In the genomic region with DNA sequence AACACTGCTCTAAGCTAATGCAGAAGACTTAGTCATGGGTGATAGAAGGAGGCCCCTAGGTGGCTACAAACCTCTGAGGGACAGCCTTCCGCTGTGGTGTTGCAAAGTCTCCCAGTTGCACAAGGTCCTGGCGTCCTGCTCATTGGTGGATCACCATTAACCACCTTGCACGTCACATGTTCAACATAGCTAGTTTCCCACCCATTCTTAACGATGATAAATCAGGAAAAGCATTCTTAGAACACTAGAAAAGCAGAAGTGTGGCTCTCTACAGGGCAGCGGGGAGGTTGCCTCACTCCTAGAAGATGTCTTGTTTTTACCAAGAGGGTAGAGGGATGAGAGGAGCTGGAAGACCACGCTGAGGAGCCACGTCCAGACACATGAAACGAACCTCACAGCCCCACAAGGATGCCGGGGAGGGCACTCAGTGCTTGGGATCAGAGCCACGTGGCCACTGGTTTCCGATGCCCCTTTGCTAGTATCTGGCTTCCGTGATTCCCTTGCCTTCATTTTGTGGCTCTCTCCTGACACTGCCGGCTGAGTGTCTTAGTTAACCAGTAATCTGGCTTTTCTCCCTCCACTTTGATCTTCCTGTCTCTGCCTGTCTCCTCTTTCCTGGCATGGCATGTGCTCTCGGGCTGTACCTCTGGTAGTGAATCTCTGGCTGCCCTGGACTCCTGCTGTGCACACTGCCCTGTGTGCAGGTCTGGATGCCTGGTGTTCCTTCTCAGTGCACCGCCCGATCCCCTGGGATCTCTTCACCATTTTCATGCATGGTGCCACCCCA, we compare ENCODE assay signal across 9 cellular contexts.
A peak's percentile ranks its signal among the peaks of the same experiment; 100 is the strongest.
DNase-seq lines count a peak whose midpoint lies in the region; ATAC-seq and TF ChIP-seq lines count a peak whose summit lies in the region.
"Had no signal": no experiment of that assay in that cellular context is flagged by ENCODE, and none has a peak within 500 bp of the region (broad histone marks: within the 10 kb centered on the region; RNA-seq: fewer than 3 reads in every experiment).

No MANE protein-coding gene starts in this region.

- 66 to 83% methylated on average over 16 of the region's 16 CpGs for whole genome bisulfite sequencing in lung, 2 donors
- 93% methylated on average over 16 of the region's 16 CpGs for WGBS in mesenchymal stem cell
- WGBS in SK-N-SH (ENCODE audit: low lambda C conversion rate), result 87% methylated on average over 16 of the region's 16 CpGs
- 60 to 82% methylated on average over 1 to 16 of the region's 16 CpGs for WGBS in transverse colon (ENCODE audit: low coverage in 1 of 2), 2 donors
- 91 to 94% methylated on average over 16 of the region's 16 CpGs for WGBS in thyroid gland, 2 donors

- H3K18ac ChIP-seq in mesenchymal stem cell (ENCODE audit: low read depth in 1 of 2, low read length in 2 of 2), result no peak overlapping the region

- no peaks in the 10 kb centered on the region for H3K9me3 ChIP-seq in lung (ENCODE audit: control insufficient read depth in 2 of 2, insufficient read depth in 1 of 2, low read length in 1 of 2)
- H3K9me3 ChIP-seq in mesenchymal stem cell (ENCODE audit: control insufficient read depth, low read length), result no peaks in the 10 kb centered on the region
- H3K9me3 ChIP-seq in SK-N-SH, result no peaks in the 10 kb centered on the region
- no peaks in the 10 kb centered on the region for H3K9me3 ChIP-seq in transverse colon
- H3K9me3 ChIP-seq in thyroid gland, result no peaks in the 10 kb centered on the region

- no peak overlapping the region for H3K4me3 Mint-ChIP-seq in activated naive CD8-positive, alpha-beta T cell treated with anti-CD3 and anti-CD28 coated beads for 36 hours

- H3K14ac ChIP-seq in mesenchymal stem cell (ENCODE audit: low read length in 2 of 2), result peak overlapping the region in 1 of 2 experiments; percentile 75

- TF ChIP-seq CTCF in lung (IDR thresholded peaks at IDR 0.05; ENCODE audit: control extremely low read depth, extremely low read depth), result no peak
- no peak for TF ChIP-seq CTCF in SK-N-SH (IDR thresholded peaks at IDR 0.05)
- TF ChIP-seq CTCF in transverse colon (IDR thresholded peaks at IDR 0.05), result no peak
- no peak for TF ChIP-seq CTCF in thyroid gland (IDR thresholded peaks at IDR 0.05)

- no peaks in the 10 kb centered on the region for H3K27me3 Mint-ChIP-seq in activated naive CD8-positive, alpha-beta T cell treated with anti-CD3 and anti-CD28 coated beads for 36 hours

- TF ChIP-seq POLR2A in transverse colon (IDR thresholded peaks at IDR 0.05) (no peak), thyroid gland (IDR thresholded peaks at IDR 0.05) (no peak)

- TF ChIP-seq RAD21 in SK-N-SH (IDR thresholded peaks at IDR 0.05; ENCODE audit: low read length), result no peak

- H3K79me2 ChIP-seq in SK-N-SH (ENCODE audit: insufficient read depth), result no peaks in the 10 kb centered on the region

- peaks cover 48% of the 10 kb centered on the region for H3K36me3 Mint-ChIP-seq in activated naive CD8-positive, alpha-beta T cell treated with anti-CD3 and anti-CD28 coated beads for 36 hours

- H2AFZ ChIP-seq in mesenchymal stem cell (ENCODE audit: low read depth, low read length), result no peak overlapping the region
- no peak overlapping the region for H2AFZ ChIP-seq in SK-N-SH (ENCODE audit: low read depth)

- no peak for TF ChIP-seq EP300 in SK-N-SH (IDR thresholded peaks at IDR 0.05; ENCODE audit: borderline replicate concordance in 1 of 2, low read depth in 1 of 2, low read length in 1 of 2)
- no peak for TF ChIP-seq EP300 in transverse colon (IDR thresholded peaks at IDR 0.05; ENCODE audit: low read depth)

- ATAC-seq in HG02610 (IDR thresholded peaks at IDR 0.05; ENCODE audit: unreplicated experiment) (peak; percentile 63), lung (ENCODE audit: insufficient read depth, low FRiP score) (peak; percentile 68)

- H3F3A ChIP-seq in SK-N-SH (replicated peaks; ENCODE audit: insufficient read depth), result peaks cover 4% of the 10 kb centered on the region

- no peak overlapping the region for H3K9ac ChIP-seq in mesenchymal stem cell (ENCODE audit: low read length)
- no peak overlapping the region for H3K9ac ChIP-seq in SK-N-SH

- no peak overlapping the region for H4K8ac ChIP-seq in mesenchymal stem cell (ENCODE audit: low read length)

- no peak overlapping the region for H2AK5ac ChIP-seq in mesenchymal stem cell (ENCODE audit: low read length, severe bottlenecking)

- H2BK120ac ChIP-seq in mesenchymal stem cell (ENCODE audit: low read depth, low read length), result no peak overlapping the region

- H3K4me1 Mint-ChIP-seq in activated naive CD8-positive, alpha-beta T cell treated with anti-CD3 and anti-CD28 coated beads for 36 hours, result peaks cover 55% of the 10 kb centered on the region

- H3K9me2 ChIP-seq in SK-N-SH, result no peaks in the 10 kb centered on the region

- H2BK12ac ChIP-seq in mesenchymal stem cell (ENCODE audit: low read length in 2 of 2), result no peak overlapping the region

- H4K20me1 ChIP-seq in SK-N-SH (ENCODE audit: insufficient read depth), result no peaks in the 10 kb centered on the region

- no peak overlapping the region for H2BK5ac ChIP-seq in mesenchymal stem cell (ENCODE audit: low read depth, low read length, poor library complexity, severe bottlenecking)

- no peaks in the 10 kb centered on the region for H3K9me3 Mint-ChIP-seq in activated naive CD8-positive, alpha-beta T cell treated with anti-CD3 and anti-CD28 coated beads for 36 hours

- CTCF ChIA-PET in SK-N-SH (lab: Yijun Ruan, JAX), result no interaction called here

- no peak overlapping the region for H3K23ac ChIP-seq in mesenchymal stem cell (ENCODE audit: low read length in 2 of 2)

- peak overlapping the region in 1 of 2 donors; percentile 55 for H3K27ac ChIP-seq in lung (ENCODE audit: low read depth in 1 of 2, low read length in 1 of 2)
- no peak overlapping the region for H3K27ac ChIP-seq in mesenchymal stem cell (ENCODE audit: low read length, poor library complexity, severe bottlenecking)
- no peak overlapping the region for H3K27ac ChIP-seq in SK-N-SH (ENCODE audit: low read depth in 2 of 2, low read length in 1 of 2)
- no peak overlapping the region for H3K27ac ChIP-seq in transverse colon
- no peak overlapping the region for H3K27ac ChIP-seq in thyroid gland

- H3K4me2 ChIP-seq in mesenchymal stem cell (ENCODE audit: low read length, poor library complexity, severe bottlenecking) (no peak overlapping the region), SK-N-SH (no peak overlapping the region)

- H3K27me3 ChIP-seq in lung (ENCODE audit: control insufficient read depth, insufficient read depth), result no peaks in the 10 kb centered on the region
- no peaks in the 10 kb centered on the region for H3K27me3 ChIP-seq in mesenchymal stem cell (ENCODE audit: control insufficient read depth in 1 of 2, insufficient read depth in 1 of 2, low read length in 2 of 2)
- no peaks in the 10 kb centered on the region for H3K27me3 ChIP-seq in SK-N-SH (ENCODE audit: insufficient read depth)
- H3K27me3 ChIP-seq in transverse colon, result no peaks in the 10 kb centered on the region
- H3K27me3 ChIP-seq in thyroid gland, result no peaks in the 10 kb centered on the region

- H3K4ac ChIP-seq in mesenchymal stem cell (ENCODE audit: low read depth in 1 of 2, low read length in 2 of 2), result no peak overlapping the region

- in situ Hi-C loops in transverse colon (cut with MboI; ENCODE audit: low pct_ligation_motif_present in 1 of 4, low pct_unique_long_range_greater_than_20kb in 1 of 4, low sequenced_read_pairs in 3 of 4), result no loop called here

- H3K4me1 ChIP-seq in lung (ENCODE audit: control insufficient read depth in 2 of 2, insufficient read depth in 2 of 2, low read length in 2 of 2) (peaks cover 0 to 17% of the 10 kb centered on the region in 2 donors), mesenchymal stem cell (ENCODE audit: control insufficient read depth, insufficient read depth, low read depth, low read length) (peaks cover 20% of the 10 kb centered on the region), SK-N-SH (ENCODE audit: control insufficient read depth in 1 of 2, insufficient read depth in 2 of 2, low read depth in 1 of 2, low read length in 1 of 2) (peaks cover 0 to 5% of the 10 kb centered on the region in 2 experiments; a peak in 2 of 4 replicates), transverse colon (peaks cover 3 to 10% (median 5%) of the 10 kb centered on the region in 4 donors), thyroid gland (peaks cover 0 to 3% of the 10 kb centered on the region in 2 donors)

- H4K91ac ChIP-seq in mesenchymal stem cell (ENCODE audit: low read length), result no peak overlapping the region

- H3K36me3 ChIP-seq in lung (ENCODE audit: control insufficient read depth in 2 of 2, insufficient read depth in 2 of 2, low read length in 2 of 2) (peaks cover 0 to 4% of the 10 kb centered on the region in 2 donors), mesenchymal stem cell (ENCODE audit: control insufficient read depth in 1 of 2, insufficient read depth in 2 of 2, low read depth in 1 of 2, low read length in 2 of 2) (no peaks in the 10 kb centered on the region), SK-N-SH (replicated peaks in 1 of 2; ENCODE audit: control insufficient read depth in 1 of 2, insufficient read depth in 2 of 2, low read length in 1 of 2) (no peaks in the 10 kb centered on the region), transverse colon (no peaks in the 10 kb centered on the region), thyroid gland (no peaks in the 10 kb centered on the region)

- no peak overlapping the region for H2BK15ac ChIP-seq in mesenchymal stem cell (ENCODE audit: low read depth, poor library complexity, severe bottlenecking)

- H3K27ac Mint-ChIP-seq in activated naive CD8-positive, alpha-beta T cell treated with anti-CD3 and anti-CD28 coated beads for 36 hours, result peak overlapping the region; percentile 87

- no peaks in the 10 kb centered on the region for H3K79me1 ChIP-seq in mesenchymal stem cell (replicated peaks; ENCODE audit: low read length, poor library complexity, severe bottlenecking)

- peak; percentile 77 for DNase-seq in DMS53 (lab: John Stamatoyannopoulos, UW)
- no peak for DNase-seq in activated naive CD8-positive, alpha-beta T cell treated with anti-CD3 and anti-CD28 coated beads for 36 hours
- DNase-seq in lung (ENCODE audit: low spot score), result peak; percentile 65
- no peak for DNase-seq in mesenchymal stem cell
- DNase-seq in SK-N-SH, result no peak
- no peak for DNase-seq in transverse colon
- no peak for DNase-seq in thyroid gland
- DNase-seq: Calu3 had no signal

- H3K4me3 ChIP-seq in lung (no peak overlapping the region), mesenchymal stem cell (ENCODE audit: insufficient read depth in 1 of 2, low read depth in 1 of 2, low read length in 2 of 2) (no peak overlapping the region), SK-N-SH (ENCODE audit: low read depth in 2 of 2, low read length in 1 of 2) (no peak overlapping the region), transverse colon (no peak overlapping the region), thyroid gland (replicated peaks in 1 of 3) (no peak overlapping the region)

- intact Hi-C loops in transverse colon (cut with DNase I; ENCODE audit: low total_unique reads), result no loop called here
- intact Hi-C loops in thyroid gland (cut with DNase I), result no loop called here

- POLR2A ChIA-PET in SK-N-SH (lab: Yijun Ruan, JAX), result no interaction called here

TF ChIP-seq in SK-N-SH, 30 proteins besides CTCF, POLR2A, EP300 and RAD21 (continues in another document):
- TF ChIP-seq GATA2 (CRISPR knock-in tag; IDR thresholded peaks at IDR 0.05) (no peak), NRF1 (IDR thresholded peaks at IDR 0.05; ENCODE audit: low read depth, low read length) (no peak), RXRA (IDR thresholded peaks at IDR 0.05; ENCODE audit: borderline replicate concordance, low read depth) (no peak), TEAD4 (IDR thresholded peaks at IDR 0.05; ENCODE audit: borderline replicate concordance, insufficient read depth) (no peak)

Comparison
In these comparisons a context has a peak if more than half of its experiments do, and no peak if none do; other contexts are left out.
1. DNase-seq: peak in DMS53 (single experiment) and lung (single experiment); none in activated naive CD8-positive, alpha-beta T cell treated with anti-CD3 and anti-CD28 coated beads for 36 hours (single experiment), mesenchymal stem cell (single experiment), SK-N-SH (single experiment), transverse colon (single experiment) and thyroid gland (0 of 2).